10 cellular contexts compared by ENCODE assay signal in the genomic region with DNA sequence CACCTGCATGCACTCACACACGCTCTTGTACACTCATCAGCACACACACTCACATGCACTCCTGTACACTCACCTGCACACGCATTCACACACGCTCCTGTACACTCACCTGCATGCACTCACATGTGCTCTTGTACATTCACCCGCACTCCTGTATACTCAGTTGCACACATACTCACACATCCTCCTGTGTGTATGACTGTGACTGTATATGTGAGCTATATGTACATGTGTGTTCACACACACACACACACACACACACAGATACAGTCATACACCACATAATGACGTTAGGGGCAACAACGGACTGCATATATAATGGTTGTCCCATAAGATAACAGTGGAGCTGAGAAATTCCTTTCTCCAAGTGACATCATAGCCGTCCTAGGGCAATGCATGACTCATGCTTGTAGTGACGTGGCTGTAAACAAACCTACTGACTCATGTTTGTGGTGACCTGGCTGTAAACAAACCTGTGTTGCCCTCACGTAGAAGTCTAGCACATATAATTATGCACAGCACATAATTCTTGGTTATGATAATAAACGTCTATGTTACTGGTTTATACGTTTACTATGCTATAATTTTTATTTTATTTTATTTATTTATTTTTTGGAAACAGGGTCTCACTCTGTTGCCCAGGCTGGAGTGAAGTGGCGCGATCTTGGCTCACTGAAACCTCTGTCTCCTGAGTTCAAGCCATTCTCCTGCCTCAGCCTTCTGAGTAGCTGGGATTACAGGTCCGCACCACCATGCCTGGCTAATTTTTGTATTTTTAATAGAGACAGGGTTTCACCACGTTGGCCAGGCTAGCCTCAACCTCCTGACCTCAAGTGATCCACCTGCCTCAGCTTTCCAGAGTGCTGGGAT. TPM values are rescaled to one million over a fixed set of nuclear protein-coding genes. Genes with fewer than 3 reads are reported as not detected.
DNase-seq lines count a peak whose midpoint lies in the region; ATAC-seq and TF ChIP-seq lines count a peak whose summit lies in the region.
"Had no signal": no experiment of that assay in that cellular context is flagged by ENCODE, and none has a peak within 500 bp of the region (broad histone marks: within the 10 kb centered on the region; RNA-seq: fewer than 3 reads in every experiment).

No MANE protein-coding gene starts in this region.

- H3K36me3 ChIP-seq in esophagus squamous epithelium (no peaks in the 10 kb centered on the region), uterus (no peaks in the 10 kb centered on the region)

- no peak for ATAC-seq in WTC11
- ATAC-seq in GM18498 (IDR thresholded peaks at IDR 0.05; ENCODE audit: unreplicated experiment): no peak

- H3K4me3 Mint-ChIP-seq in HFFc6: no peak overlapping the region
- no peak overlapping the region for H3K4me3 Mint-ChIP-seq in WTC11
- H3K4me3 Mint-ChIP-seq: neural crest cell had no signal

- peak; percentile 29 for DNase-seq in AG09319 (ENCODE audit: extremely low read depth, low read depth)
- peak; percentile 92 for DNase-seq in HFFc6
- DNase-seq in WTC11 (ENCODE audit: low spot score): no peak
- DNase-seq in iPS-NIHi7 (ENCODE audit: extremely low spot score): peak; percentile 56
- no peak for DNase-seq in esophagus squamous epithelium (lab: John Stamatoyannopoulos, UW)
- no peak for DNase-seq in DMS79 (lab: John Stamatoyannopoulos, UW)
- DNase-seq in uterus: no peak
- DNase-seq: activated CD4-positive, CD25-positive, alpha-beta regulatory T cell had no signal

- CTCF ChIA-PET in WTC11 (lab: Charles Lee): no interaction called here

- H3K36me3 Mint-ChIP-seq in HFFc6 (ENCODE audit: low read depth) (peaks cover 5% of the 10 kb centered on the region; the same call in 1 of the 2 replicates), WTC11 (no peaks in the 10 kb centered on the region)

- H3K27ac Mint-ChIP-seq in HFFc6 (no peak overlapping the region), WTC11 (no peak overlapping the region)

- H3K27me3 ChIP-seq in esophagus squamous epithelium: peaks cover 0 to 76% (median 0%) of the 10 kb centered on the region in 4 donors
- no peaks in the 10 kb centered on the region for H3K27me3 ChIP-seq in uterus

- H3K27ac ChIP-seq in esophagus squamous epithelium (no peak overlapping the region), uterus (no peak overlapping the region)

- POLR2A ChIA-PET in WTC11 (lab: Charles Lee): no interaction called here

- no peaks in the 10 kb centered on the region for H3K9me3 ChIP-seq in esophagus squamous epithelium
- H3K9me3 ChIP-seq in uterus: no peaks in the 10 kb centered on the region

- 58% methylated on average over 15 of the region's 15 CpGs for WGBS in esophagus squamous epithelium, 2 donors

- H3K27me3 Mint-ChIP-seq in HFFc6 (ENCODE audit: insufficient read depth): peaks cover 7% of the 10 kb centered on the region
- H3K27me3 Mint-ChIP-seq in WTC11 (ENCODE audit: low read depth): no peaks in the 10 kb centered on the region; the same call in 1 of the 2 replicates

- no peaks in the 10 kb centered on the region for H3K4me1 ChIP-seq in esophagus squamous epithelium
- no peaks in the 10 kb centered on the region for H3K4me1 ChIP-seq in uterus

- H3K4me1 Mint-ChIP-seq in HFFc6 (ENCODE audit: low read depth): no peaks in the 10 kb centered on the region
- no peaks in the 10 kb centered on the region for H3K4me1 Mint-ChIP-seq in WTC11
- H3K4me1 Mint-ChIP-seq: neural crest cell had no signal

- H3K9me3 Mint-ChIP-seq in HFFc6: peaks cover 10% of the 10 kb centered on the region
- H3K9me3 Mint-ChIP-seq in WTC11: no peaks in the 10 kb centered on the region
- H3K9me3 Mint-ChIP-seq: neural crest cell had no signal

- H3K4me3 ChIP-seq in esophagus squamous epithelium (no peak overlapping the region), uterus (no peak overlapping the region)

- TF ChIP-seq CTCF in AG09319 (IDR thresholded peaks at IDR 0.05; ENCODE audit: low read depth, low read length) (no peak), HFFc6 (IDR thresholded peaks at IDR 0.05) (no peak), WTC11 (IDR thresholded peaks at IDR 0.05) (no peak), esophagus squamous epithelium (IDR thresholded peaks at IDR 0.05) (no peak), uterus (IDR thresholded peaks at IDR 0.05) (no peak)

- intact Hi-C loops in esophagus squamous epithelium (cut with DNase I) (no loop called here), uterus (cut with DNase I; ENCODE audit: low total_unique reads) (no loop called here)

- TF ChIP-seq POLR2A in esophagus squamous epithelium (IDR thresholded peaks at IDR 0.05) (no peak), uterus (IDR thresholded peaks at IDR 0.05) (no peak)

TF ChIP-seq in WTC11, 78 proteins besides CTCF, POLR2A, EP300 and RAD21:
- TF ChIP-seq ATF3 (CRISPR knock-in tag; conservative IDR thresholded peaks at IDR 0.05) (no peak), GABPB1 (CRISPR knock-in tag; IDR thresholded peaks at IDR 0.05) (peak; percentile 82)

RNA-seq across cellular contexts. Expression of gene TAF4, which starts 22.8 kb away (rescaled TPM):
- 10 to 100 TPM in 3 of 6 experiments, 1 to 10 TPM in 3; 9.4 to 11.7 (median 9.9) TPM for total RNA-seq in HFFc6 (2021; fragmentation: NEBNext Ultra II Directional; extraction: Animal tissue kit (Norgen Biotek cat#: 25700))
- total RNA-seq in WTC11 (2021): 31.0 to 34.4 TPM (median 33.7 TPM) in 3 replicates
- 10 to 100 TPM in 3 of 4 donors, 1 to 10 TPM in 1; 4.9 to 16.5 (median 14.4) TPM for total RNA-seq in esophagus squamous epithelium
- total RNA-seq in uterus: 10 to 100 TPM in 2 of 4 donors, 1 to 10 TPM in 2; 6.2 to 37.6 (median 10.7) TPM

RNA-seq across cellular contexts. Expression of gene LSM14B, which starts 33.8 kb away (rescaled TPM):
- 10 to 100 TPM; 40.4 to 42.7 (median 40.9) TPM for total RNA-seq in HFFc6 (2021; fragmentation: NEBNext Ultra II Directional; extraction: Animal tissue kit (Norgen Biotek cat#: 25700))
- total RNA-seq in WTC11 (2021) (67.4 to 73.5 TPM (median 69.7 TPM) in 3 replicates), esophagus squamous epithelium (10 to 100 TPM; 18.1 to 30.5 (median 21.7) TPM), uterus (10 to 100 TPM in 3 of 4 donors, 1 to 10 TPM in 1; 3.1 to 56.8 (median 45.9) TPM)

RNA-seq across cellular contexts. Expression of gene PSMA7, which starts 54.7 kb away (rescaled TPM):
- 100 to 1,000 TPM; 296 to 357 (median 334) TPM for total RNA-seq in HFFc6 (2021; fragmentation: NEBNext Ultra II Directional; extraction: Animal tissue kit (Norgen Biotek cat#: 25700))
- total RNA-seq in WTC11 (2021): 315 to 364 TPM (median 321 TPM) in 3 replicates
- 100 to 1,000 TPM; 230 to 373 (median 297) TPM for total RNA-seq in esophagus squamous epithelium
- 100 to 1,000 TPM; 145 to 214 (median 162) TPM for total RNA-seq in uterus

RNA-seq across cellular contexts. Expression of gene SS18L1, which starts 55.1 kb away (rescaled TPM):
- total RNA-seq in HFFc6 (2021; fragmentation: NEBNext Ultra II Directional; extraction: Animal tissue kit (Norgen Biotek cat#: 25700)): 1 to 10 TPM; 5.5 to 7.9 (median 5.9) TPM
- 29.4 to 34.1 TPM (median 29.8 TPM) in 3 replicates for total RNA-seq in WTC11 (2021)
- 10 to 100 TPM in 3 of 4 donors, 1 to 10 TPM in 1; 7.8 to 24.5 (median 15.0) TPM for total RNA-seq in esophagus squamous epithelium
- 10 to 100 TPM in 2 of 4 donors, 1 to 10 TPM in 1, under 1 TPM in 1; 0.51 to 21.7 (median 12.8) TPM for total RNA-seq in uterus

Comparison
In these comparisons a context has a peak if more than half of its experiments do, and no peak if none do; other contexts are left out.
1. DNase-seq: peak in AG09319 (single experiment), HFFc6 (single experiment) and iPS-NIHi7 (single experiment); none in WTC11 (single experiment), esophagus squamous epithelium (single experiment), DMS79 (single experiment) and uterus (0 of 2).